31 cellular contexts compared by ENCODE assay signal in the genomic region with DNA sequence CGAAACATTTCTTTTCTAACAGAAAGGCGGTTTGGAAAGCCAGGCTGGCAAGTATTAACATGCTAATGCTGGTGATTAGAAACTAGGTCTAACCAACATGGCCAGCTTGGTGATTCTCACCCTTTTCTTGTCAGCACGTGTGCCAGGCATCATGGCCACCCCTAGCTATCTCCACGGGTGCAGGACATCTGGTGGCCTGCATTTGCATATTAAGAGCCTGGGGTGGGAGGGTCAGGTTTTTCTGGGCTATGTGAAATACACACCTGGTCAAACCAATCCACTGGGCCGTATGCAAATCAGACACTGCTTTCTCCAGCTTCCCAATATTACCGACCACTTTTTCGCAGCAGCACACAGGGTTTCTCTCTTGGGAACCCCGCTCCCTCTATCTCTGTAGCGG.
"Had no signal": no experiment of that assay in that cellular context is flagged by ENCODE, and none has a peak within 500 bp of the region (broad histone marks: within the 10 kb centered on the region; RNA-seq: fewer than 3 reads in every experiment).

No MANE protein-coding gene starts in this region.

- H3K9me3 ChIP-seq: gastroesophageal sphincter, heart left ventricle, mucosa of descending colon, prostate gland, right atrium auricular region, suprapubic skin, thyroid gland, vagina had no signal

- H3K27ac Mint-ChIP-seq: memory B cell; mesothelial cell of epicardium; naive B cell; nephron; stimulated activated naive CD8-positive, alpha-beta T cell treated with anti-CD3 and anti-CD28 coated beads, Interleukin-15, amount 100 ng/mL, for 72 hours had no signal

- H3K4me2 ChIP-seq: hepatocyte, smooth muscle cell had no signal

- H3K36me3 ChIP-seq: gastroesophageal sphincter, heart left ventricle, prostate gland, right atrium auricular region, suprapubic skin, thyroid gland, vagina had no signal

- H3K27me3 Mint-ChIP-seq: memory B cell; naive B cell; stimulated activated naive CD8-positive, alpha-beta T cell treated with anti-CD3 and anti-CD28 coated beads, Interleukin-15, amount 100 ng/mL, for 72 hours had no signal

- H3K27ac ChIP-seq: dorsolateral prefrontal cortex, epithelial cell of prostate, gastroesophageal sphincter, heart left ventricle, hepatocyte, prostate gland, right atrium auricular region, suprapubic skin, thyroid gland, vagina had no signal

- H3K4me3 Mint-ChIP-seq: memory B cell; mesothelial cell of epicardium; naive B cell; nephron; stimulated activated naive CD8-positive, alpha-beta T cell treated with anti-CD3 and anti-CD28 coated beads, Interleukin-15, amount 100 ng/mL, for 72 hours had no signal

- H2AFZ ChIP-seq: hepatocyte had no signal

- DNase-seq: dorsolateral prefrontal cortex; effector CD4-positive, alpha-beta T cell; foreskin fibroblast; heart left ventricle; mucosa of descending colon; naive B cell; nucleus accumbens; stimulated activated CD4-positive, alpha-beta T cell treated with anti-CD3 and anti-CD28 coated beads, Interleukin-12 subunit alpha, Interleukin-12 subunit beta, amount 100 ng/mL, for 4 hours; stimulated activated CD4-positive, alpha-beta T cell treated with anti-CD3 and anti-CD28 coated beads, Interleukin-1b, Interleukin-23, amount 100 ng/mL, for 48 hours; stimulated activated CD4-positive, alpha-beta T cell treated with anti-CD3 and anti-CD28 coated beads, Interleukin-4, amount 100 ng/mL, for 1 hour; stimulated activated CD8-positive, alpha-beta memory T cell treated with anti-CD3 and anti-CD28 coated beads, Interleukin-4, amount 100 ng/mL, for 48 hours; stimulated activated naive CD4-positive, alpha-beta T cell; stimulated activated naive CD8-positive, alpha-beta T cell treated with anti-CD3 and anti-CD28 coated beads, Interleukin-15, amount 100 ng/mL, for 72 hours; thyroid gland; trophoblast cell had no signal

- H3K36me3 Mint-ChIP-seq: memory B cell, mesothelial cell of epicardium, naive B cell had no signal

- H3K9me3 Mint-ChIP-seq: memory B cell, nephron had no signal

- H3K4me1 ChIP-seq: gastroesophageal sphincter, prostate gland, right atrium auricular region, suprapubic skin, thyroid gland, vagina had no signal

- H3K4me3 ChIP-seq: dorsolateral prefrontal cortex, gastroesophageal sphincter, heart left ventricle, hepatocyte, lung, mucosa of descending colon, prostate gland, right atrium auricular region, smooth muscle cell, suprapubic skin, thyroid gland, vagina had no signal

- H3K27me3 ChIP-seq: dorsolateral prefrontal cortex, gastroesophageal sphincter, heart left ventricle, hepatocyte, right atrium auricular region, suprapubic skin, thyroid gland, vagina had no signal

- H3K79me2 ChIP-seq: hepatocyte had no signal

- FAIRE-seq: colon, keratinocyte had no signal

- ATAC-seq: esophagus mucosa; gastroesophageal sphincter; heart left ventricle; mucosa of descending colon; sciatic nerve; stimulated activated naive CD8-positive, alpha-beta T cell treated with anti-CD3 and anti-CD28 coated beads, Interleukin-15, amount 100 ng/mL, for 72 hours had no signal

- H3K4me1 Mint-ChIP-seq: nephron; stimulated activated naive CD8-positive, alpha-beta T cell treated with anti-CD3 and anti-CD28 coated beads, Interleukin-15, amount 100 ng/mL, for 72 hours had no signal
